ENCODE assay signal across 19 cellular contexts in genomic region chr16:31084584-31085298, GRCh38. TPM values are rescaled to one million over a fixed set of nuclear protein-coding genes. Genes with fewer than 3 reads are reported as not detected.
DNase-seq lines count a peak whose midpoint lies in the region; ATAC-seq, FAIRE-seq and TF ChIP-seq lines count a peak whose summit lies in the region.
"Had no signal": no experiment of that assay in that cellular context is flagged by ENCODE, and none has a peak within 500 bp of the region (broad histone marks: within the 10 kb centered on the region; RNA-seq: fewer than 3 reads in every experiment).

No MANE protein-coding gene starts in this region.

- peak; percentile 70 for DNase-seq in H7
- peak; percentile 78 to 80 for DNase-seq in SJCRH30
- DNase-seq in HepG2 (ENCODE audit: low spot score), result no peak
- DNase-seq in T-helper 17 cell, result no peak
- DNase-seq in cerebellar cortex (ENCODE audit: low spot score), result no peak
- DNase-seq: amniotic stem cell; endodermal cell; left colon; midbrain; NCI-H774; occipital lobe; stimulated activated CD4-positive, alpha-beta T cell treated with anti-CD3 and anti-CD28 coated beads, Interleukin-4, amount 100 ng/mL, for 24 hours; stimulated activated CD8-positive, alpha-beta memory T cell treated with anti-CD3 and anti-CD28 coated beads, Interleukin-4, amount 100 ng/mL, for 48 hours; tibial artery had no signal

- BruUV-seq in HepG2 (replicated peaks; lab: Mats Ljungman, UMichigan), result no TSS peak

- no peak overlapping the region for H3K4me2 ChIP-seq in HepG2 (ENCODE audit: low read depth, low read length)
- H3K4me2 ChIP-seq: KMS-11 had no signal

- no peak overlapping the region for H3K4me3 ChIP-seq in H7 (ENCODE audit: insufficient read depth, low read depth, low read length)
- peak overlapping the region; percentile 33 for H3K4me3 ChIP-seq in SJCRH30
- no peak overlapping the region for H3K4me3 ChIP-seq in HepG2 (replicated peaks in 1 of 3; ENCODE audit: insufficient read depth in 1 of 3, low read depth in 2 of 3, low read length in 3 of 3)
- H3K4me3 ChIP-seq: tibial artery had no signal

- no peak overlapping the region for H3K4me3 Mint-ChIP-seq in T-helper 17 cell
- H3K4me3 Mint-ChIP-seq: endodermal cell; T-helper 1 cell treated with Interleukin-12 subunit alpha and Interleukin-12 subunit beta and Interleukin-4 antibody, amounts not matched to agents 30 μg/mL and 1 μg/mL, for 36 hours had no signal

- intact Hi-C loops in HepG2 (cut with micrococcal nuclease; ENCODE audit: unreplicated experiment), result no loop called here

- H3K36me3 ChIP-seq in H7 (replicated peaks; ENCODE audit: control insufficient read depth, insufficient read depth, low read length) (peaks cover 11% of the 10 kb centered on the region), SJCRH30 (peaks cover 18% of the 10 kb centered on the region), HepG2 (replicated peaks in 1 of 2; ENCODE audit: control insufficient read depth in 1 of 2, insufficient read depth in 2 of 2, low read length in 2 of 2) (peaks cover 19 to 26% of the 10 kb centered on the region in 2 experiments)

- TF ChIP-seq EP300 in HepG2 (IDR thresholded peaks at IDR 0.05; ENCODE audit: low read depth in 2 of 2, low read length in 2 of 2) (no peak), HepG2 (CRISPR knock-in tag; IDR thresholded peaks at IDR 0.05; ENCODE audit: borderline replicate concordance) (no peak)

- H3K9ac ChIP-seq in HepG2 (ENCODE audit: insufficient read depth, low read depth, low read length), result no peak overlapping the region
- H3K9ac ChIP-seq: KMS-11 had no signal

- no peak for TF ChIP-seq CTCF in HepG2 (CRISPR knock-in tag; IDR thresholded peaks at IDR 0.05)

- H3K4me1 ChIP-seq in SJCRH30 (peaks cover 49% of the 10 kb centered on the region), HepG2 (ENCODE audit: insufficient read depth, low read length) (no peaks in the 10 kb centered on the region)

- H3K36me3 Mint-ChIP-seq in T-helper 17 cell (ENCODE audit: low read depth), result peaks cover 2% of the 10 kb centered on the region

- CTCF ChIA-PET in HepG2 (lab: Yijun Ruan, JAX; ENCODE audit: low intra/inter-chr PET ratio, low total read pairs), result no interaction called here

- 89% methylated on average over 8 of the region's 16 CpGs for WGBS in HepG2 (ENCODE audit: low lambda C conversion rate)

- H3K27ac ChIP-seq in SJCRH30, result peak overlapping the region; percentile 76
- no peak overlapping the region for H3K27ac ChIP-seq in HepG2 (ENCODE audit: extremely low read length, insufficient read depth, low read length)
- H3K27ac ChIP-seq: KMS-11, tibial artery had no signal

- no peak overlapping the region for H2AFZ ChIP-seq in HepG2 (ENCODE audit: low read length)

- POLR2A ChIA-PET in HepG2 (lab: Yijun Ruan, JAX), result interaction anchor here (1.1 to 3.3 kb wide), 2 partner anchors 8 to 11 kb away, joined by 3 to 17 read pairs; partner anchors contain the start of genes ZNF646 and ZNF668

- H4K20me1 ChIP-seq in HepG2 (ENCODE audit: insufficient read depth, low read length), result no peaks in the 10 kb centered on the region; the same call in 1 of the 2 replicates

- no peak for TF ChIP-seq RAD21 in HepG2 (CRISPR knock-in tag; IDR thresholded peaks at IDR 0.05)

- no peak for FAIRE-seq in HepG2 (lab: Jason Lieb, UNC)

- H3K79me2 ChIP-seq in HepG2 (ENCODE audit: insufficient read depth, low read length), result no peaks in the 10 kb centered on the region

- H3K27me3 Mint-ChIP-seq in T-helper 17 cell, result no peaks in the 10 kb centered on the region

- no peaks in the 10 kb centered on the region for H3K27me3 ChIP-seq in H7 (ENCODE audit: control insufficient read depth, insufficient read depth, low read length)
- H3K27me3 ChIP-seq in SJCRH30, result no peaks in the 10 kb centered on the region
- H3K27me3 ChIP-seq in HepG2 (ENCODE audit: control insufficient read depth in 1 of 2, insufficient read depth in 2 of 2, low read length in 2 of 2), result no peaks in the 10 kb centered on the region
- H3K27me3 ChIP-seq: tibial artery had no signal

- ATAC-seq in HepG2 (peak; percentile 9), T-helper 17 cell (no peak), GM18909 (IDR thresholded peaks at IDR 0.05; ENCODE audit: poor library complexity, unreplicated experiment) (no peak)
- ATAC-seq: activated CD4-positive, CD25-positive, alpha-beta regulatory T cell treated with anti-CD3 and anti-CD28 coated beads, Interleukin-2, amount 50 U/mL, for 24 hours; left colon had no signal

- H3K9me3 ChIP-seq in SJCRH30 (replicated peaks), result no peaks in the 10 kb centered on the region
- no peaks in the 10 kb centered on the region for H3K9me3 ChIP-seq in HepG2 (ENCODE audit: low read length)
- no peaks in the 10 kb centered on the region for H3K9me3 ChIP-seq in T-helper 17 cell (ENCODE audit: control insufficient read depth, low read length, poor library complexity, severe bottlenecking)
- H3K9me3 ChIP-seq: tibial artery had no signal

- in situ Hi-C loops in HepG2 (cut with HindIII; ENCODE audit: extremely low pct_ligation_motif_present, low pct_unique_long_range_greater_than_20kb), result no loop called here

- peaks cover 8% of the 10 kb centered on the region for H3K4me1 Mint-ChIP-seq in T-helper 17 cell
- H3K4me1 Mint-ChIP-seq: endodermal cell had no signal

- TF ChIP-seq POLR2A in HepG2 (IDR thresholded peaks at IDR 0.05; ENCODE audit: insufficient read depth in 1 of 2, low read depth in 2 of 2, low read length in 2 of 2), result peak in 1 of 2 experiments; percentile 34; a peak in 1 of 4 replicates

- no peak overlapping the region for H3K27ac Mint-ChIP-seq in T-helper 17 cell
- H3K27ac Mint-ChIP-seq: activated T-helper 2 cell treated with anti-CD3 and anti-CD28 coated beads, Interferon-gamma antibody, Interleukin-2, Interleukin-4, amounts not matched to agents 10 μg/mL and 5 μg/mL and 100 μg/mL, durations not matched to agents 14 hours and 24 hours and 36 hours; endodermal cell; T-helper 1 cell treated with Interleukin-12 subunit alpha and Interleukin-12 subunit beta and Interleukin-4 antibody, amounts not matched to agents 30 μg/mL and 1 μg/mL, for 36 hours had no signal

RNA-seq across cellular contexts. Expression of gene PRSS53, which starts 4.0 kb away (rescaled TPM):
- total RNA-seq in H7 (2014; rRNA removed; shearing (Covaris generic)), result 1.3 and 4.5 TPM in 2 replicates
- 2.8 and 4.3 TPM in 2 replicates for total RNA-seq in SJCRH30 (2014; rRNA removed; shearing (Covaris generic))
- total RNA-seq in HepG2 (2016; rRNA removed; fragmentation: Illumina TruSeq; extraction: Trizol), result 0.65 and 2.2 TPM in 2 replicates
- total RNA-seq in HepG2 (2016; cell fraction: cytosol; rRNA removed; fragmentation: Illumina TruSeq; extraction: Trizol; ENCODE audit: low read depth), result 0.61 and 0.62 TPM in 2 replicates
- 0.46 and 2.8 TPM in 2 replicates for total RNA-seq in HepG2 (2016; cell fraction: insoluble cytoplasmic fraction; rRNA removed; fragmentation: Illumina TruSeq; extraction: Trizol)
- 0.49 and 0.52 TPM in 2 replicates for total RNA-seq in HepG2 (2016; cell fraction: membrane; rRNA removed; fragmentation: Illumina TruSeq; extraction: Trizol)
- 3.2 and 4.5 TPM in 2 replicates for total RNA-seq in HepG2 (2016; cell fraction: nucleus; rRNA removed; fragmentation: Illumina TruSeq; extraction: Trizol)
- polyA plus RNA-seq in HepG2 (2011; rRNA removed), result 6.9 and 7.4 TPM in 2 replicates
- polyA plus RNA-seq in HepG2 (2011; cell fraction: cytosol; rRNA removed), result 1.0 and 1.6 TPM in 2 replicates
- polyA plus RNA-seq in HepG2 (2011; cell fraction: nucleus; rRNA removed), result 103 and 136 TPM in 2 replicates
- 3.6 and 7.5 TPM in 2 replicates for polyA plus RNA-seq in HepG2 (2012)
- 0.19 and 0.26 TPM in 2 replicates for polyA plus RNA-seq in HepG2 (2016; cell fraction: cytosol; fragmentation: Illumina TruSeq; extraction: Trizol; ENCODE audit: low read depth)
- 0.60 TPM in 1 of 2 replicates, not detected in the other for polyA plus RNA-seq in HepG2 (2016; cell fraction: insoluble cytoplasmic fraction; fragmentation: Illumina TruSeq; extraction: Trizol; ENCODE audit: low read depth)
- 0.09 and 0.53 TPM in 2 replicates for polyA plus RNA-seq in HepG2 (2016; cell fraction: membrane; fragmentation: Illumina TruSeq; extraction: Trizol; ENCODE audit: low read depth)
- polyA plus RNA-seq in HepG2 (2016; cell fraction: nucleus; fragmentation: Illumina TruSeq; extraction: Trizol; ENCODE audit: insufficient read depth, low read depth), result 6.4 and 11.2 TPM in 2 replicates
- 2.8 and 9.1 TPM in 2 replicates for polyA minus RNA-seq in HepG2 (2011; rRNA and poly(A)+ RNA removed; ENCODE audit: low replicate concordance)
- polyA minus RNA-seq in HepG2 (2011; cell fraction: cytosol; rRNA and poly(A)+ RNA removed), result 0.49 and 0.70 TPM in 2 replicates
- polyA minus RNA-seq in HepG2 (2011; cell fraction: nucleus; rRNA and poly(A)+ RNA removed), result 21.0 and 21.8 TPM in 2 replicates
- 1 to 10 TPM; 3.2 to 4.4 TPM for total RNA-seq in T-helper 17 cell

RNA-seq across cellular contexts. Expression of gene VKORC1, which starts 9.9 kb away (rescaled TPM):
- total RNA-seq in H7 (2014; rRNA removed; shearing (Covaris generic)), result 127 and 135 TPM in 2 replicates
- total RNA-seq in SJCRH30 (2014; rRNA removed; shearing (Covaris generic)), result 145 and 149 TPM in 2 replicates
- total RNA-seq in HepG2 (2016; rRNA removed; fragmentation: Illumina TruSeq; extraction: Trizol) (92.1 and 141 TPM in 2 replicates), T-helper 17 cell (10 to 100 TPM; 30.6 to 31.7 TPM)
- total RNA-seq in HepG2 (2016; cell fraction: cytosol; rRNA removed; fragmentation: Illumina TruSeq; extraction: Trizol; ENCODE audit: low read depth), result 108 and 123 TPM in 2 replicates
- 100 and 140 TPM in 2 replicates for total RNA-seq in HepG2 (2016; cell fraction: insoluble cytoplasmic fraction; rRNA removed; fragmentation: Illumina TruSeq; extraction: Trizol)
- total RNA-seq in HepG2 (2016; cell fraction: membrane; rRNA removed; fragmentation: Illumina TruSeq; extraction: Trizol), result 83.8 and 103 TPM in 2 replicates
- 94.6 and 113 TPM in 2 replicates for total RNA-seq in HepG2 (2016; cell fraction: nucleus; rRNA removed; fragmentation: Illumina TruSeq; extraction: Trizol)
- polyA plus RNA-seq in HepG2 (2011; rRNA removed), result 613 and 615 TPM in 2 replicates
- polyA plus RNA-seq in HepG2 (2011; cell fraction: cytosol; rRNA removed), result 980 and 1,226 TPM in 2 replicates
- polyA plus RNA-seq in HepG2 (2011; cell fraction: nucleus; rRNA removed), result 399 and 426 TPM in 2 replicates
- 226 and 325 TPM in 2 replicates for polyA plus RNA-seq in HepG2 (2012)
- polyA plus RNA-seq in HepG2 (2016; cell fraction: cytosol; fragmentation: Illumina TruSeq; extraction: Trizol; ENCODE audit: low read depth), result 88.3 and 112 TPM in 2 replicates
- polyA plus RNA-seq in HepG2 (2016; cell fraction: insoluble cytoplasmic fraction; fragmentation: Illumina TruSeq; extraction: Trizol; ENCODE audit: low read depth), result 134 and 149 TPM in 2 replicates
- 106 and 112 TPM in 2 replicates for polyA plus RNA-seq in HepG2 (2016; cell fraction: membrane; fragmentation: Illumina TruSeq; extraction: Trizol; ENCODE audit: low read depth)
- polyA plus RNA-seq in HepG2 (2016; cell fraction: nucleus; fragmentation: Illumina TruSeq; extraction: Trizol; ENCODE audit: insufficient read depth, low read depth), result 220 and 229 TPM in 2 replicates
- 450 and 1,230 TPM in 2 replicates for polyA minus RNA-seq in HepG2 (2011; rRNA and poly(A)+ RNA removed; ENCODE audit: low replicate concordance)
- polyA minus RNA-seq in HepG2 (2011; cell fraction: cytosol; rRNA and poly(A)+ RNA removed), result 139 and 156 TPM in 2 replicates
- polyA minus RNA-seq in HepG2 (2011; cell fraction: nucleus; rRNA and poly(A)+ RNA removed), result 91.0 and 99.1 TPM in 2 replicates

RNA-seq across cellular contexts. Expression of gene ZNF646, which starts 10.5 kb away (rescaled TPM):
- total RNA-seq in H7 (2014; rRNA removed; shearing (Covaris generic)), result 28.8 and 30.0 TPM in 2 replicates
- 20.3 and 26.4 TPM in 2 replicates for total RNA-seq in SJCRH30 (2014; rRNA removed; shearing (Covaris generic))
- total RNA-seq in HepG2 (2016; rRNA removed; fragmentation: Illumina TruSeq; extraction: Trizol) (7.8 and 10.9 TPM in 2 replicates), T-helper 17 cell (10 to 100 TPM; 17.0 to 21.7 TPM)
- 1.7 and 2.4 TPM in 2 replicates for total RNA-seq in HepG2 (2016; cell fraction: cytosol; rRNA removed; fragmentation: Illumina TruSeq; extraction: Trizol; ENCODE audit: low read depth)
- 6.8 and 11.1 TPM in 2 replicates for total RNA-seq in HepG2 (2016; cell fraction: insoluble cytoplasmic fraction; rRNA removed; fragmentation: Illumina TruSeq; extraction: Trizol)
- 5.0 and 5.3 TPM in 2 replicates for total RNA-seq in HepG2 (2016; cell fraction: membrane; rRNA removed; fragmentation: Illumina TruSeq; extraction: Trizol)
- total RNA-seq in HepG2 (2016; cell fraction: nucleus; rRNA removed; fragmentation: Illumina TruSeq; extraction: Trizol), result 14.4 and 16.7 TPM in 2 replicates
- 3.4 and 4.4 TPM in 2 replicates for polyA plus RNA-seq in HepG2 (2011; rRNA removed)
- 2.2 and 2.9 TPM in 2 replicates for polyA plus RNA-seq in HepG2 (2011; cell fraction: cytosol; rRNA removed)
- polyA plus RNA-seq in HepG2 (2011; cell fraction: nucleus; rRNA removed), result 19.6 and 21.3 TPM in 2 replicates
- 5.6 and 5.8 TPM in 2 replicates for polyA plus RNA-seq in HepG2 (2012)
- polyA plus RNA-seq in HepG2 (2016; cell fraction: cytosol; fragmentation: Illumina TruSeq; extraction: Trizol; ENCODE audit: low read depth), result 0.38 and 0.43 TPM in 2 replicates
- polyA plus RNA-seq in HepG2 (2016; cell fraction: insoluble cytoplasmic fraction; fragmentation: Illumina TruSeq; extraction: Trizol; ENCODE audit: low read depth), result 3.7 and 4.7 TPM in 2 replicates
- polyA plus RNA-seq in HepG2 (2016; cell fraction: membrane; fragmentation: Illumina TruSeq; extraction: Trizol; ENCODE audit: low read depth), result 0.90 and 0.94 TPM in 2 replicates
- polyA plus RNA-seq in HepG2 (2016; cell fraction: nucleus; fragmentation: Illumina TruSeq; extraction: Trizol; ENCODE audit: insufficient read depth, low read depth), result 22.6 and 23.3 TPM in 2 replicates
- polyA minus RNA-seq in HepG2 (2011; rRNA and poly(A)+ RNA removed; ENCODE audit: low replicate concordance), result 29.7 and 32.7 TPM in 2 replicates
- polyA minus RNA-seq in HepG2 (2011; cell fraction: cytosol; rRNA and poly(A)+ RNA removed), result 4.2 and 5.8 TPM in 2 replicates
- 26.1 and 29.9 TPM in 2 replicates for polyA minus RNA-seq in HepG2 (2011; cell fraction: nucleus; rRNA and poly(A)+ RNA removed)

RNA-seq across cellular contexts. Expression of gene ZNF668, which starts 10.7 kb away (rescaled TPM):
- total RNA-seq in H7 (2014; rRNA removed; shearing (Covaris generic)), result 16.4 and 19.9 TPM in 2 replicates
- total RNA-seq in SJCRH30 (2014; rRNA removed; shearing (Covaris generic)), result 21.5 and 21.8 TPM in 2 replicates
- total RNA-seq in HepG2 (2016; rRNA removed; fragmentation: Illumina TruSeq; extraction: Trizol) (7.5 and 9.8 TPM in 2 replicates), T-helper 17 cell (10 to 100 TPM in 1 of 2 donors, 1 to 10 TPM in 1; 9.6 to 12.1 TPM)
- total RNA-seq in HepG2 (2016; cell fraction: cytosol; rRNA removed; fragmentation: Illumina TruSeq; extraction: Trizol; ENCODE audit: low read depth), result 1.9 and 3.1 TPM in 2 replicates
- 6.4 and 9.6 TPM in 2 replicates for total RNA-seq in HepG2 (2016; cell fraction: insoluble cytoplasmic fraction; rRNA removed; fragmentation: Illumina TruSeq; extraction: Trizol)
- 4.6 and 4.9 TPM in 2 replicates for total RNA-seq in HepG2 (2016; cell fraction: membrane; rRNA removed; fragmentation: Illumina TruSeq; extraction: Trizol)
- 6.1 and 6.8 TPM in 2 replicates for total RNA-seq in HepG2 (2016; cell fraction: nucleus; rRNA removed; fragmentation: Illumina TruSeq; extraction: Trizol)
- 3.8 and 4.0 TPM in 2 replicates for polyA plus RNA-seq in HepG2 (2011; rRNA removed)
- polyA plus RNA-seq in HepG2 (2011; cell fraction: cytosol; rRNA removed), result 3.9 and 6.3 TPM in 2 replicates
- polyA plus RNA-seq in HepG2 (2011; cell fraction: nucleus; rRNA removed), result 8.8 and 11.7 TPM in 2 replicates
- polyA plus RNA-seq in HepG2 (2012), result 3.5 and 5.1 TPM in 2 replicates
- 1.0 and 1.1 TPM in 2 replicates for polyA plus RNA-seq in HepG2 (2016; cell fraction: cytosol; fragmentation: Illumina TruSeq; extraction: Trizol; ENCODE audit: low read depth)
- 7.3 and 8.1 TPM in 2 replicates for polyA plus RNA-seq in HepG2 (2016; cell fraction: insoluble cytoplasmic fraction; fragmentation: Illumina TruSeq; extraction: Trizol; ENCODE audit: low read depth)
- polyA plus RNA-seq in HepG2 (2016; cell fraction: membrane; fragmentation: Illumina TruSeq; extraction: Trizol; ENCODE audit: low read depth), result 2.8 and 2.9 TPM in 2 replicates
- polyA plus RNA-seq in HepG2 (2016; cell fraction: nucleus; fragmentation: Illumina TruSeq; extraction: Trizol; ENCODE audit: insufficient read depth, low read depth), result 8.4 and 9.3 TPM in 2 replicates
- polyA minus RNA-seq in HepG2 (2011; rRNA and poly(A)+ RNA removed; ENCODE audit: low replicate concordance), result 17.4 and 23.8 TPM in 2 replicates
- polyA minus RNA-seq in HepG2 (2011; cell fraction: cytosol; rRNA and poly(A)+ RNA removed), result 4.4 and 4.8 TPM in 2 replicates
- 5.5 and 6.5 TPM in 2 replicates for polyA minus RNA-seq in HepG2 (2011; cell fraction: nucleus; rRNA and poly(A)+ RNA removed)

RNA-seq across cellular contexts. Expression of gene BCKDK, which starts 23.4 kb away (rescaled TPM):
- total RNA-seq in H7 (2014; rRNA removed; shearing (Covaris generic)), result 52.7 and 64.0 TPM in 2 replicates
- 31.2 and 31.8 TPM in 2 replicates for total RNA-seq in SJCRH30 (2014; rRNA removed; shearing (Covaris generic))
- 24.9 and 25.2 TPM in 2 replicates for total RNA-seq in HepG2 (2016; rRNA removed; fragmentation: Illumina TruSeq; extraction: Trizol)
- 25.2 and 38.0 TPM in 2 replicates for total RNA-seq in HepG2 (2016; cell fraction: cytosol; rRNA removed; fragmentation: Illumina TruSeq; extraction: Trizol; ENCODE audit: low read depth)
- total RNA-seq in HepG2 (2016; cell fraction: insoluble cytoplasmic fraction; rRNA removed; fragmentation: Illumina TruSeq; extraction: Trizol), result 21.6 and 21.9 TPM in 2 replicates
- 42.8 and 61.6 TPM in 2 replicates for total RNA-seq in HepG2 (2016; cell fraction: membrane; rRNA removed; fragmentation: Illumina TruSeq; extraction: Trizol)
- 12.9 and 14.9 TPM in 2 replicates for total RNA-seq in HepG2 (2016; cell fraction: nucleus; rRNA removed; fragmentation: Illumina TruSeq; extraction: Trizol)
- polyA plus RNA-seq in HepG2 (2011; rRNA removed), result 42.6 and 54.2 TPM in 2 replicates
- polyA plus RNA-seq in HepG2 (2011; cell fraction: cytosol; rRNA removed), result 29.2 and 38.9 TPM in 2 replicates
- 119 and 127 TPM in 2 replicates for polyA plus RNA-seq in HepG2 (2011; cell fraction: nucleus; rRNA removed)
- polyA plus RNA-seq in HepG2 (2012), result 36.4 and 39.6 TPM in 2 replicates
- polyA plus RNA-seq in HepG2 (2016; cell fraction: cytosol; fragmentation: Illumina TruSeq; extraction: Trizol; ENCODE audit: low read depth), result 61.2 and 88.9 TPM in 2 replicates
- polyA plus RNA-seq in HepG2 (2016; cell fraction: insoluble cytoplasmic fraction; fragmentation: Illumina TruSeq; extraction: Trizol; ENCODE audit: low read depth), result 38.3 and 44.6 TPM in 2 replicates
- 82.3 and 100 TPM in 2 replicates for polyA plus RNA-seq in HepG2 (2016; cell fraction: membrane; fragmentation: Illumina TruSeq; extraction: Trizol; ENCODE audit: low read depth)
- 34.1 and 38.8 TPM in 2 replicates for polyA plus RNA-seq in HepG2 (2016; cell fraction: nucleus; fragmentation: Illumina TruSeq; extraction: Trizol; ENCODE audit: insufficient read depth, low read depth)
- polyA minus RNA-seq in HepG2 (2011; rRNA and poly(A)+ RNA removed; ENCODE audit: low replicate concordance), result 34.7 and 50.5 TPM in 2 replicates
- polyA minus RNA-seq in HepG2 (2011; cell fraction: cytosol; rRNA and poly(A)+ RNA removed), result 23.9 and 34.2 TPM in 2 replicates
- 25.6 and 37.4 TPM in 2 replicates for polyA minus RNA-seq in HepG2 (2011; cell fraction: nucleus; rRNA and poly(A)+ RNA removed)
- 1 to 10 TPM; 8.5 to 9.9 TPM for total RNA-seq in T-helper 17 cell

Comparison
In these comparisons a context has a peak if more than half of its experiments do, and no peak if none do; other contexts are left out.
1. DNase-seq: peak in H7 (single experiment) and SJCRH30 (2 of 2); none in HepG2 (single experiment), T-helper 17 cell (0 of 3) and cerebellar cortex (single experiment).